In genomic region chr2:42601076-42601475, GRCh38 we compare ENCODE assay signal across 18 cellular contexts.
"Had no signal": no experiment of that assay in that cellular context is flagged by ENCODE, and none has a peak within 500 bp of the region (broad histone marks: within the 10 kb centered on the region; RNA-seq: fewer than 3 reads in every experiment).

No MANE protein-coding gene starts in this region.

- DNase-seq: activated CD4-positive, alpha-beta T cell treated with anti-CD3 and anti-CD28 coated beads, Interleukin-2, amount 50 U/mL, for 4 hours; activated CD4-positive, CD25-positive, alpha-beta regulatory T cell treated with anti-CD3 and anti-CD28 coated beads, Interleukin-2, amount 50 U/mL, for 72 hours; activated CD8-positive, alpha-beta memory T cell treated with anti-CD3 and anti-CD28 coated beads, Interleukin-2, amount 10 ng/mL, durations not matched to agents 7 days and 5 days; activated naive CD4-positive, alpha-beta T cell treated with anti-CD3 and anti-CD28 coated beads for 36 hours; activated T-cell treated with anti-CD3 and anti-CD28 coated beads, Interleukin-2, amount 50 U/mL, for 1 hour; hippocampal formation; kidney; left ventricle myocardium inferior; occipital lobe; stimulated activated CD4-positive, alpha-beta T cell treated with anti-CD3 and anti-CD28 coated beads, Interleukin-4, amount 100 ng/mL, for 24 hours; stimulated activated CD8-positive, alpha-beta memory T cell treated with anti-CD3 and anti-CD28 coated beads, Interleukin-4, amount 100 ng/mL, for 48 hours; stimulated activated naive CD8-positive, alpha-beta T cell treated with anti-CD3 and anti-CD28 coated beads, Interleukin-15, amount 100 ng/mL, for 72 hours; T-cell; T-helper 9 cell had no signal

- H3K36me3 ChIP-seq: cardiac muscle cell, left ventricle myocardium inferior, thoracic aorta had no signal

- H3K9me3 ChIP-seq: left ventricle myocardium inferior, thoracic aorta had no signal

- H3K27me3 ChIP-seq: cardiac muscle cell had no signal

- ATAC-seq: activated CD8-positive, alpha-beta memory T cell treated with anti-CD3 and anti-CD28 coated beads, Interleukin-2, amount 10 ng/mL, durations not matched to agents 7 days and 5 days; natural killer cell treated with Interleukin-12 subunit alpha and Interleukin-12 subunit beta and Interleukin-15 and Interleukin-18, amount 100 ng/mL, for 72 hours; stimulated activated naive CD8-positive, alpha-beta T cell treated with anti-CD3 and anti-CD28 coated beads, Interleukin-15, amount 100 ng/mL, for 72 hours; T-cell had no signal

- FAIRE-seq: kidney had no signal

- H3K27ac ChIP-seq: cardiac muscle cell, epithelial cell of prostate, left ventricle myocardium inferior, thoracic aorta had no signal

- H3K4me3 ChIP-seq: cardiac muscle cell, left ventricle myocardium inferior, thoracic aorta had no signal
